Comparison of ENCODE assay signal across 23 cellular contexts in genomic region chr20:9413001-9413400, GRCh38.
"Had no signal": no experiment of that assay in that cellular context is flagged by ENCODE, and none has a peak within 500 bp of the region (broad histone marks: within the 10 kb centered on the region; RNA-seq: fewer than 3 reads in every experiment).

No MANE protein-coding gene starts in this region.

- H3K27me3 ChIP-seq: colonic mucosa, dorsolateral prefrontal cortex, esophagus muscularis mucosa, esophagus squamous epithelium, foreskin keratinocyte, gastrocnemius medialis, gastroesophageal sphincter, heart left ventricle, heart right ventricle had no signal

- H3K4me3 ChIP-seq: colonic mucosa, coronary artery, dorsolateral prefrontal cortex, esophagus muscularis mucosa, esophagus squamous epithelium, gastrocnemius medialis, gastroesophageal sphincter, heart left ventricle, heart right ventricle had no signal

- H3K9me3 ChIP-seq: colonic mucosa, esophagus muscularis mucosa, esophagus squamous epithelium, gastrocnemius medialis, gastroesophageal sphincter, heart left ventricle, heart right ventricle had no signal

- DNase-seq: colonic mucosa; cortex of kidney; dermis blood vessel endothelial cell; dorsolateral prefrontal cortex; effector CD4-positive, alpha-beta T cell; effector CD8-positive, alpha-beta T cell; effector memory CD4-positive, alpha-beta T cell; effector memory CD8-positive, alpha-beta T cell; endodermal cell; erythroblast; esophagus squamous epithelium; foreskin fibroblast; foreskin keratinocyte; foreskin melanocyte; gastrocnemius medialis; glutamatergic neuron; head of caudate nucleus; heart left ventricle; heart right ventricle had no signal

- H3K4me1 ChIP-seq: colonic mucosa, esophagus muscularis mucosa, esophagus squamous epithelium, gastrocnemius medialis, gastroesophageal sphincter had no signal

- H3K27ac ChIP-seq: colonic mucosa, coronary artery, epithelial cell of prostate, esophagus muscularis mucosa, esophagus squamous epithelium, foreskin keratinocyte, gastrocnemius medialis, gastroesophageal sphincter, heart left ventricle, heart right ventricle had no signal

- H3K36me3 ChIP-seq: esophagus squamous epithelium, gastrocnemius medialis had no signal
